In genomic region chr12:53046655-53047220, GRCh38 we compare ENCODE assay signal across 8 cellular contexts. TPM values are rescaled to one million over a fixed set of nuclear protein-coding genes. Genes with fewer than 3 reads are reported as not detected.
DNase-seq lines count a peak whose midpoint lies in the region; ATAC-seq and TF ChIP-seq lines count a peak whose summit lies in the region.

No MANE protein-coding gene starts in this region.

- WGBS in thyroid gland, 2 donors = 0% methylated on average over 31 to 32 of the region's 44 CpGs

- H3K36me3 ChIP-seq in neural cell (ENCODE audit: insufficient read depth, low read length) (no peaks in the 10 kb centered on the region), thyroid gland (no peaks in the 10 kb centered on the region)

- no peaks in the 10 kb centered on the region for H3K9me3 Mint-ChIP-seq in activated CD4-positive, alpha-beta T cell treated with anti-CD3 and anti-CD28 coated beads for 36 hours (ENCODE audit: low read depth)

- POLR2A ChIA-PET in activated CD4-positive, alpha-beta T cell treated with anti-CD3 and anti-CD28 coated beads for 36 hours (lab: Charles Lee) = interaction anchor here (1.2 kb wide), 1 partner anchor 41 kb away, joined by 3 read pairs; the partner anchor contains the start of gene EIF4B

- H3K36me3 Mint-ChIP-seq in activated CD4-positive, alpha-beta T cell treated with anti-CD3 and anti-CD28 coated beads for 36 hours (ENCODE audit: low read depth) = no peaks in the 10 kb centered on the region

- H4K20me1 ChIP-seq in neural cell (ENCODE audit: insufficient read depth) = no peaks in the 10 kb centered on the region

- H3K27me3 Mint-ChIP-seq in activated CD4-positive, alpha-beta T cell treated with anti-CD3 and anti-CD28 coated beads for 36 hours = no peaks in the 10 kb centered on the region

- CTCF ChIA-PET in activated CD4-positive, alpha-beta T cell treated with anti-CD3 and anti-CD28 coated beads for 36 hours (lab: Charles Lee) = interaction anchor here (0.9 to 2.5 kb wide), 11 partner anchors 8 to 298 kb away, joined by 3 to 11 read pairs (median 7); partner anchors contain the start of gene SOAT2

- H3K4me1 ChIP-seq in foreskin keratinocyte = no peaks in the 10 kb centered on the region
- peaks cover 47 to 65% of the 10 kb centered on the region in 2 donors for H3K4me1 ChIP-seq in thyroid gland

- H2AFZ ChIP-seq in neural cell (ENCODE audit: low read depth, low read length) = peak overlapping the region; percentile 97

- TF ChIP-seq CTCF in foreskin keratinocyte (conservative IDR thresholded peaks at IDR 0.05) (no peak), neural cell (IDR thresholded peaks at IDR 0.05; ENCODE audit: poor library complexity, severe bottlenecking) (no peak), thyroid gland (IDR thresholded peaks at IDR 0.05) (no peak)

- H3K27me3 ChIP-seq in foreskin keratinocyte (no peaks in the 10 kb centered on the region), neural cell (ENCODE audit: insufficient read depth, low read depth, low read length) (no peaks in the 10 kb centered on the region), thyroid gland (no peaks in the 10 kb centered on the region)

- no peaks in the 10 kb centered on the region for H3F3A ChIP-seq in neural cell (ENCODE audit: insufficient read depth, low read length, poor library complexity, severe bottlenecking)

- peak overlapping the region; percentile 86 for H3K27ac Mint-ChIP-seq in activated CD4-positive, alpha-beta T cell treated with anti-CD3 and anti-CD28 coated beads for 36 hours

- H3K27ac ChIP-seq in foreskin keratinocyte (peak overlapping the region; percentile 17), neural cell (ENCODE audit: low read length) (peak overlapping the region; percentile 51), thyroid gland (peak overlapping the region; percentile 85 to 98 (median 98))

- H3K4me3 Mint-ChIP-seq in activated CD4-positive, alpha-beta T cell treated with anti-CD3 and anti-CD28 coated beads for 36 hours = peak overlapping the region; percentile 86

- H3K4me3 ChIP-seq in neural cell (ENCODE audit: low read length) (peak overlapping the region; percentile 69), thyroid gland (replicated peaks in 1 of 3) (peak overlapping the region; percentile 16 to 68 (median 68))

- no peak for TF ChIP-seq RAD21 in neural cell (conservative IDR thresholded peaks at IDR 0.05)

- ATAC-seq in activated CD4-positive, alpha-beta T cell treated with anti-CD3 and anti-CD28 coated beads for 36 hours = peak; percentile 45
- ATAC-seq in HG03039 (IDR thresholded peaks at IDR 0.05; ENCODE audit: unreplicated experiment) (peak; percentile 23), foreskin keratinocyte (peak; percentile 35)

- no peaks in the 10 kb centered on the region for H3K9me3 ChIP-seq in neural cell (ENCODE audit: low read length)
- no peaks in the 10 kb centered on the region for H3K9me3 ChIP-seq in thyroid gland

- no peaks in the 10 kb centered on the region for H3K9me2 ChIP-seq in neural cell (ENCODE audit: insufficient read depth, low read length)

- H3K4me2 ChIP-seq in neural cell (ENCODE audit: low read length) = peak overlapping the region; percentile 71

- H3K79me2 ChIP-seq in neural cell (replicated peaks; ENCODE audit: insufficient read depth, low read length) = no peaks in the 10 kb centered on the region

- peak overlapping the region; percentile 84 for H3K9ac ChIP-seq in neural cell (ENCODE audit: low read length)

- peak; percentile 69 to 91 for TF ChIP-seq POLR2A in thyroid gland (IDR thresholded peaks at IDR 0.05)

- intact Hi-C loops in activated CD4-positive, alpha-beta T cell treated with anti-CD3 and anti-CD28 coated beads for 36 hours (cut with DNase I, micrococcal nuclease) = loop anchor here in 1 of 2 experiments (1.0 kb wide), 3 partner anchors 33 to 53 kb away; partner anchors contain the start of genes EIF4B and SPRYD3
- intact Hi-C loops in thyroid gland (cut with DNase I) = no loop called here

- DNase-seq in activated CD4-positive, alpha-beta T cell treated with anti-CD3 and anti-CD28 coated beads for 36 hours = peak; percentile 69
- DNase-seq in activated CD4-positive, alpha-beta T cell treated with anti-CD3 and anti-CD28 coated beads, Interleukin-2, amount 50 U/mL, for 1 hour = no peak
- DNase-seq in NCI-H774 (lab: John Stamatoyannopoulos, UW) = peak; percentile 89
- DNase-seq in activated effector memory CD4-positive, alpha-beta T cell treated with Interleukin-2 at 50 U/mL for 16 hours = peak; percentile 39
- DNase-seq in foreskin keratinocyte = peak in 1 of 2 donors; percentile 50
- DNase-seq in thyroid gland = peak; percentile 90 to 94

- peaks cover 30% of the 10 kb centered on the region for H3K4me1 Mint-ChIP-seq in activated CD4-positive, alpha-beta T cell treated with anti-CD3 and anti-CD28 coated beads for 36 hours

- TF ChIP-seq EP300 in neural cell (conservative IDR thresholded peaks at IDR 0.05; ENCODE audit: poor library complexity, severe bottlenecking) = no peak

TF ChIP-seq in neural cell, 6 proteins besides CTCF, POLR2A, EP300 and RAD21:
- TF ChIP-seq REST (IDR thresholded peaks at IDR 0.05; ENCODE audit: borderline replicate concordance) (peak; percentile 83), SMC3 (conservative IDR thresholded peaks at IDR 0.05; ENCODE audit: poor library complexity) (no peak), POLR2AphosphoS5 (IDR thresholded peaks at IDR 0.05) (peak; percentile 81), MXI1 (conservative IDR thresholded peaks at IDR 0.05; ENCODE audit: poor library complexity, severe bottlenecking) (peak; percentile 17)

RNA-seq across cellular contexts. Expression of gene TNS2, which starts 3.1 kb away (rescaled TPM):
- total RNA-seq in activated CD4-positive, alpha-beta T cell treated with anti-CD3 and anti-CD28 coated beads for 36 hours = 1 to 10 TPM in 1 of 2 experiments, under 1 TPM in 1; 0.77 to 2.4 TPM
- 1.5 and 4.3 TPM in 2 replicates for total RNA-seq in foreskin keratinocyte
- polyA plus RNA-seq in foreskin keratinocyte = 1.2 and 3.4 TPM in 2 replicates
- 4.2 and 7.9 TPM in 2 replicates for polyA plus RNA-seq in neural cell
- polyA minus RNA-seq in neural cell = 5.2 and 7.5 TPM in 2 replicates
- 100 to 1,000 TPM in 3 of 4 donors, 10 to 100 TPM in 1; 86.7 to 179 (median 114) TPM for total RNA-seq in thyroid gland

RNA-seq across cellular contexts. Expression of gene SPRYD3, which starts 32.5 kb away (rescaled TPM):
- 10 to 100 TPM; 13.7 to 18.2 TPM for total RNA-seq in activated CD4-positive, alpha-beta T cell treated with anti-CD3 and anti-CD28 coated beads for 36 hours
- total RNA-seq in foreskin keratinocyte (27.2 and 36.2 TPM in 2 replicates), thyroid gland (10 to 100 TPM; 37.8 to 82.7 (median 58.9) TPM)
- polyA plus RNA-seq in foreskin keratinocyte (28.3 and 35.1 TPM in 2 replicates), neural cell (20.8 and 21.0 TPM in 2 replicates)
- 31.4 and 34.6 TPM in 2 replicates for polyA minus RNA-seq in neural cell

RNA-seq across cellular contexts. Expression of gene EIF4B, which starts 40.5 kb away (rescaled TPM):
- total RNA-seq in activated CD4-positive, alpha-beta T cell treated with anti-CD3 and anti-CD28 coated beads for 36 hours = 100 to 1,000 TPM; 698 to 781 TPM
- total RNA-seq in foreskin keratinocyte (349 and 368 TPM in 2 replicates), thyroid gland (100 to 1,000 TPM; 428 to 704 (median 567) TPM)
- polyA plus RNA-seq in foreskin keratinocyte (95.2 and 110 TPM in 2 replicates), neural cell (329 and 333 TPM in 2 replicates)
- 636 and 641 TPM in 2 replicates for polyA minus RNA-seq in neural cell

RNA-seq across cellular contexts. Expression of gene IGFBP6, which starts 50.7 kb away (rescaled TPM):
- total RNA-seq in activated CD4-positive, alpha-beta T cell treated with anti-CD3 and anti-CD28 coated beads for 36 hours = 1 to 10 TPM; 1.3 to 2.4 TPM
- 34.4 and 49.3 TPM in 2 replicates for total RNA-seq in foreskin keratinocyte
- 46.4 and 62.5 TPM in 2 replicates for polyA plus RNA-seq in foreskin keratinocyte
- 0.26 TPM in 1 of 2 replicates, not detected in the other for polyA plus RNA-seq in neural cell
- not detected in 2 replicates for polyA minus RNA-seq in neural cell
- 100 to 1,000 TPM in 3 of 4 donors, 10 to 100 TPM in 1; 76.6 to 363 (median 186) TPM for total RNA-seq in thyroid gland

RNA-seq across cellular contexts. Expression of gene SOAT2, which starts 56.5 kb away (rescaled TPM):
- total RNA-seq in activated CD4-positive, alpha-beta T cell treated with anti-CD3 and anti-CD28 coated beads for 36 hours = under 1 TPM; 0.57 to 0.79 TPM
- not detected in 2 replicates for total RNA-seq in foreskin keratinocyte
- not detected in 2 replicates for polyA plus RNA-seq in foreskin keratinocyte
- not detected in 2 replicates for polyA plus RNA-seq in neural cell
- polyA minus RNA-seq in neural cell = not detected in 2 replicates
- under 1 TPM in 1 of 4 donors, not detected in 3; 0.40 TPM for total RNA-seq in thyroid gland

Comparison
In these comparisons a context has a peak if more than half of its experiments do, and no peak if none do; other contexts are left out.
1. H3K27ac ChIP-seq: peak in every context shown above with its lines; median percentile 98 in thyroid gland; 51 in neural cell; 17 in foreskin keratinocyte.
2. RNA of gene TNS2, which starts 3.1 kb away (total RNA-seq): 86.7 to 179 TPM in thyroid gland; 1.5 to 4.3 TPM in foreskin keratinocyte and 0.77 to 2.4 TPM in activated CD4-positive, alpha-beta T cell treated with anti-CD3 and anti-CD28 coated beads for 36 hours; every median in the first group is over 10 times any median in the second.
3. Peak in every context shown above with its lines, with median percentiles within 50 percentile points of each other: ATAC-seq.